Comparison of ENCODE assay signal across 8 cellular contexts in genomic region chr20:10171864-10172751, GRCh38. TPM values are rescaled to one million over a fixed set of nuclear protein-coding genes. Genes with fewer than 3 reads are reported as not detected.
DNase-seq lines count a peak whose midpoint lies in the region; ATAC-seq and TF ChIP-seq lines count a peak whose summit lies in the region.

No MANE protein-coding gene starts in this region.

- POLR2A ChIA-PET in activated CD4-positive, alpha-beta T cell treated with anti-CD3 and anti-CD28 coated beads, Interleukin-2, amount 10 ng/mL, durations not matched to agents 7 days and 5 days (lab: Charles Lee): no interaction called here

- CTCF ChIA-PET in activated CD4-positive, alpha-beta T cell treated with anti-CD3 and anti-CD28 coated beads, Interleukin-2, amount 10 ng/mL, durations not matched to agents 7 days and 5 days (lab: Charles Lee): no interaction called here

- TF ChIP-seq POLR2A in stomach (IDR thresholded peaks at IDR 0.05): no peak

- no peak for TF ChIP-seq EP300 in stomach (IDR thresholded peaks at IDR 0.05)

- no peaks in the 10 kb centered on the region for H3K36me3 Mint-ChIP-seq in activated CD4-positive, alpha-beta T cell treated with anti-CD3 and anti-CD28 coated beads, Interleukin-2, amount 10 ng/mL, durations not matched to agents 7 days and 5 days (ENCODE audit: low read depth)

- H3K27me3 ChIP-seq in esophagus (ENCODE audit: control insufficient read depth in 1 of 2, insufficient read depth in 2 of 2, low read length in 2 of 2) (no peaks in the 10 kb centered on the region), muscle layer of colon (ENCODE audit: control insufficient read depth in 1 of 2, insufficient read depth in 2 of 2, low read length in 2 of 2) (no peaks in the 10 kb centered on the region), stomach (peaks cover 0 to 23% (median 0%) of the 10 kb centered on the region in 3 donors)

- ATAC-seq in GM21737 (IDR thresholded peaks at IDR 0.05; ENCODE audit: unreplicated experiment) (no peak), GM19397 (IDR thresholded peaks at IDR 0.05; ENCODE audit: unreplicated experiment) (no peak)

- H3K27ac ChIP-seq in esophagus (ENCODE audit: low read depth in 2 of 2, low read length in 1 of 2): no peak overlapping the region
- H3K27ac ChIP-seq in muscle layer of colon (ENCODE audit: low read depth, low read length): no peak overlapping the region
- H3K27ac ChIP-seq in stomach: peak overlapping the region in 4 of 5 donors; percentile 59 to 71 (median 66)

- no peaks in the 10 kb centered on the region for H3K9me3 ChIP-seq in esophagus (ENCODE audit: control insufficient read depth in 2 of 2, insufficient read depth in 1 of 2, low read depth in 1 of 2, low read length in 1 of 2)
- no peaks in the 10 kb centered on the region for H3K9me3 ChIP-seq in muscle layer of colon (ENCODE audit: low read length)
- H3K9me3 ChIP-seq in stomach: no peaks in the 10 kb centered on the region

- H3K9ac ChIP-seq in muscle layer of colon (ENCODE audit: low read length): no peak overlapping the region

- no peaks in the 10 kb centered on the region for H3K36me3 ChIP-seq in esophagus (ENCODE audit: control insufficient read depth in 2 of 2, insufficient read depth in 2 of 2, low read length in 1 of 2)
- no peaks in the 10 kb centered on the region for H3K36me3 ChIP-seq in muscle layer of colon (ENCODE audit: insufficient read depth, low read length)
- no peaks in the 10 kb centered on the region for H3K36me3 ChIP-seq in stomach

- peaks cover 5% of the 10 kb centered on the region for H3K9me3 Mint-ChIP-seq in activated CD4-positive, alpha-beta T cell treated with anti-CD3 and anti-CD28 coated beads, Interleukin-2, amount 10 ng/mL, durations not matched to agents 7 days and 5 days

- H3K27ac Mint-ChIP-seq in activated CD4-positive, alpha-beta T cell treated with anti-CD3 and anti-CD28 coated beads, Interleukin-2, amount 10 ng/mL, durations not matched to agents 7 days and 5 days: no peak overlapping the region

- TF ChIP-seq CTCF in stomach (IDR thresholded peaks at IDR 0.05): no peak

- peaks cover 4% of the 10 kb centered on the region for H3K4me1 Mint-ChIP-seq in activated CD4-positive, alpha-beta T cell treated with anti-CD3 and anti-CD28 coated beads, Interleukin-2, amount 10 ng/mL, durations not matched to agents 7 days and 5 days

- intact Hi-C loops in stomach (cut with DNase I; ENCODE audit: low total_unique reads): no loop called here

- 4% methylated on average over 46 to 47 of the region's 47 CpGs for WGBS in esophagus, 2 donors
- WGBS in stomach, 5 donors: 2 to 6% (median 4%) methylated on average over 28 to 47 of the region's 47 CpGs

- H3K4me1 ChIP-seq in esophagus (ENCODE audit: control insufficient read depth in 2 of 2, insufficient read depth in 2 of 2, low read length in 1 of 2) (no peaks in the 10 kb centered on the region), muscle layer of colon (ENCODE audit: insufficient read depth, low read length) (no peaks in the 10 kb centered on the region), stomach (peaks cover 4 to 17% (median 12%) of the 10 kb centered on the region in 4 donors)

- peak; percentile 69 for DNase-seq in DMS 273 treated with DMSO at 0.1 percent for 48 hours (lab: John Stamatoyannopoulos, UW)
- peak; percentile 90 for DNase-seq in NCI-H1436 (lab: John Stamatoyannopoulos, UW)
- DNase-seq in activated CD4-positive, alpha-beta T cell treated with anti-CD3 and anti-CD28 coated beads, Interleukin-2, amount 10 ng/mL, durations not matched to agents 7 days and 5 days: no peak
- DNase-seq in stomach: peak; percentile 73

- peak overlapping the region; percentile 1 for H3K4me3 Mint-ChIP-seq in activated CD4-positive, alpha-beta T cell treated with anti-CD3 and anti-CD28 coated beads, Interleukin-2, amount 10 ng/mL, durations not matched to agents 7 days and 5 days

- H3K4me3 ChIP-seq in esophagus (ENCODE audit: low read depth in 1 of 2, low read length in 2 of 2) (peak overlapping the region; percentile 26), muscle layer of colon (ENCODE audit: low read depth in 1 of 2, low read length in 2 of 2) (peak overlapping the region; percentile 61 to 62), stomach (peak overlapping the region; percentile 45 to 52 (median 46))

- H3K27me3 Mint-ChIP-seq in activated CD4-positive, alpha-beta T cell treated with anti-CD3 and anti-CD28 coated beads, Interleukin-2, amount 10 ng/mL, durations not matched to agents 7 days and 5 days: peaks cover 26% of the 10 kb centered on the region

RNA-seq across cellular contexts. Expression of gene SNAP25, which starts 46.5 kb away (rescaled TPM):
- not detected for total RNA-seq in activated CD4-positive, alpha-beta T cell treated with anti-CD3 and anti-CD28 coated beads, Interleukin-2, amount 10 ng/mL, durations not matched to agents 7 days and 5 days
- under 1 TPM; 0.06 to 0.12 TPM for polyA plus RNA-seq in esophagus
- 10 to 100 TPM in 1 of 5 donors, 1 to 10 TPM in 3, not detected in 1; 1.8 to 12.5 (median 7.5) TPM for total RNA-seq in stomach
- polyA plus RNA-seq in stomach: 1 to 10 TPM; 2.1 to 2.8 (median 2.4) TPM

Comparison
In these comparisons a context has a peak if more than half of its experiments do, and no peak if none do; other contexts are left out.
1. H3K27ac ChIP-seq: peak in stomach (4 of 5); none in esophagus (0 of 2) and muscle layer of colon (single experiment).
2. Peak in every context shown above with its lines, with median percentiles within 50 percentile points of each other: H3K4me3 ChIP-seq.